In genomic region chr3:16200411-16200810, GRCh38 we compare ENCODE assay signal across 19 cellular contexts. TPM values are rescaled to one million over a fixed set of nuclear protein-coding genes. Genes with fewer than 3 reads are reported as not detected.
DNase-seq lines count a peak whose midpoint lies in the region; ATAC-seq and TF ChIP-seq lines count a peak whose summit lies in the region.
"Had no signal": no experiment of that assay in that cellular context is flagged by ENCODE, and none has a peak within 500 bp of the region (broad histone marks: within the 10 kb centered on the region; RNA-seq: fewer than 3 reads in every experiment).

No MANE protein-coding gene starts in this region.

- TF ChIP-seq CTCF in activated CD8-positive, alpha-beta T cell treated with anti-CD3 and anti-CD28 coated beads for 36 hours (IDR thresholded peaks at IDR 0.05) = no peak

- peak; percentile 12 for DNase-seq in activated CD8-positive, alpha-beta T cell treated with anti-CD3 and anti-CD28 coated beads for 36 hours
- no peak for DNase-seq in activated CD8-positive, alpha-beta T cell treated with anti-CD3 and anti-CD28 coated beads, Interleukin-2, amount 10 ng/mL, durations not matched to agents 7 days and 5 days
- DNase-seq in HCEC 1CT = peak; percentile 45
- DNase-seq in activated T-cell treated with anti-CD3 and anti-CD28 coated beads, Interleukin-2, amount 50 U/mL, for 48 hours = peak; percentile 51 to 58
- DNase-seq in kidney tubule cell (ENCODE audit: low spot score) = peak; percentile 23
- DNase-seq in Right ventricle myocardium inferior (ENCODE audit: missing footprints) = no peak
- no peak for DNase-seq in GM19238 (ENCODE audit: insufficient read length, low spot score)
- DNase-seq: activated CD4-positive, alpha-beta T cell treated with anti-CD3 and anti-CD28 coated beads, Interleukin-2, amount 10 ng/mL, durations not matched to agents 24 days and 14 days; activated gamma-delta T cell; Kasumi-1; naive thymus-derived CD4-positive, alpha-beta T cell; NCI-H146; NCI-H69; testis had no signal

- H3K27me3 Mint-ChIP-seq in activated CD8-positive, alpha-beta T cell treated with anti-CD3 and anti-CD28 coated beads for 36 hours = peaks cover 11% of the 10 kb centered on the region
- peaks cover 2% of the 10 kb centered on the region for H3K27me3 Mint-ChIP-seq in activated CD8-positive, alpha-beta T cell treated with anti-CD3 and anti-CD28 coated beads, Interleukin-2, amount 10 ng/mL, durations not matched to agents 7 days and 5 days (ENCODE audit: low read depth)
- H3K27me3 Mint-ChIP-seq: brain had no signal

- H3K27ac Mint-ChIP-seq in activated CD8-positive, alpha-beta T cell treated with anti-CD3 and anti-CD28 coated beads for 36 hours = no peak overlapping the region
- H3K27ac Mint-ChIP-seq in activated CD8-positive, alpha-beta T cell treated with anti-CD3 and anti-CD28 coated beads, Interleukin-2, amount 10 ng/mL, durations not matched to agents 7 days and 5 days = no peak overlapping the region
- H3K27ac Mint-ChIP-seq: activated CD4-positive, alpha-beta T cell treated with anti-CD3 and anti-CD28 coated beads, Interleukin-2, amount 10 ng/mL, durations not matched to agents 24 days and 14 days; brain; naive thymus-derived CD4-positive, alpha-beta T cell; progenitor cell of endocrine pancreas; T-helper 2 cell treated with Interferon-gamma antibody and Interleukin-4, amounts not matched to agents 5 μg/mL and 100 μg/mL, for 36 hours had no signal

- no peaks in the 10 kb centered on the region for H3K9me3 Mint-ChIP-seq in activated CD8-positive, alpha-beta T cell treated with anti-CD3 and anti-CD28 coated beads for 36 hours
- no peaks in the 10 kb centered on the region for H3K9me3 Mint-ChIP-seq in activated CD8-positive, alpha-beta T cell treated with anti-CD3 and anti-CD28 coated beads, Interleukin-2, amount 10 ng/mL, durations not matched to agents 7 days and 5 days (ENCODE audit: insufficient read depth)
- H3K9me3 Mint-ChIP-seq: activated CD4-positive, alpha-beta T cell treated with anti-CD3 and anti-CD28 coated beads, Interleukin-2, amount 10 ng/mL, durations not matched to agents 24 days and 14 days; naive thymus-derived CD4-positive, alpha-beta T cell; T-helper 2 cell treated with Interferon-gamma antibody and Interleukin-4, amounts not matched to agents 5 μg/mL and 100 μg/mL, for 36 hours had no signal

- CTCF ChIA-PET in activated CD8-positive, alpha-beta T cell treated with anti-CD3 and anti-CD28 coated beads for 36 hours (lab: Charles Lee) = no interaction called here
- CTCF ChIA-PET in activated CD8-positive, alpha-beta T cell treated with anti-CD3 and anti-CD28 coated beads, Interleukin-2, amount 10 ng/mL, durations not matched to agents 7 days and 5 days (lab: Charles Lee) = interaction anchor here (1.0 kb wide), 1 partner anchor 43 kb away, joined by 3 read pairs; no protein-coding TSS in a partner anchor

- no peak for ATAC-seq in activated CD8-positive, alpha-beta T cell treated with anti-CD3 and anti-CD28 coated beads for 36 hours
- no peak for ATAC-seq in activated CD8-positive, alpha-beta T cell treated with anti-CD3 and anti-CD28 coated beads, Interleukin-2, amount 10 ng/mL, durations not matched to agents 7 days and 5 days
- ATAC-seq in HG03439 (IDR thresholded peaks at IDR 0.05; ENCODE audit: unreplicated experiment) = no peak
- ATAC-seq in Right ventricle myocardium inferior = no peak
- ATAC-seq: naive thymus-derived CD4-positive, alpha-beta T cell had no signal

- intact Hi-C loops in activated CD8-positive, alpha-beta T cell treated with anti-CD3 and anti-CD28 coated beads for 36 hours (cut with micrococcal nuclease) = no loop called here
- intact Hi-C loops in Right ventricle myocardium inferior (cut with DNase I) = no loop called here

- H3K4me3 Mint-ChIP-seq in activated CD8-positive, alpha-beta T cell treated with anti-CD3 and anti-CD28 coated beads for 36 hours = no peak overlapping the region
- H3K4me3 Mint-ChIP-seq in activated CD8-positive, alpha-beta T cell treated with anti-CD3 and anti-CD28 coated beads, Interleukin-2, amount 10 ng/mL, durations not matched to agents 7 days and 5 days = no peak overlapping the region
- H3K4me3 Mint-ChIP-seq: activated CD4-positive, alpha-beta T cell treated with anti-CD3 and anti-CD28 coated beads, Interleukin-2, amount 10 ng/mL, durations not matched to agents 24 days and 14 days; brain; naive thymus-derived CD4-positive, alpha-beta T cell; T-helper 2 cell treated with Interferon-gamma antibody and Interleukin-4, amounts not matched to agents 5 μg/mL and 100 μg/mL, for 36 hours had no signal

- POLR2A ChIA-PET in activated CD8-positive, alpha-beta T cell treated with anti-CD3 and anti-CD28 coated beads for 36 hours (lab: Charles Lee) = no interaction called here
- POLR2A ChIA-PET in activated CD8-positive, alpha-beta T cell treated with anti-CD3 and anti-CD28 coated beads, Interleukin-2, amount 10 ng/mL, durations not matched to agents 7 days and 5 days (lab: Charles Lee) = interaction anchor here (0.6 kb wide), 1 partner anchor 113 kb away, joined by 3 read pairs; no protein-coding TSS in a partner anchor

- no peaks in the 10 kb centered on the region for H3K36me3 Mint-ChIP-seq in activated CD8-positive, alpha-beta T cell treated with anti-CD3 and anti-CD28 coated beads for 36 hours (ENCODE audit: low read depth)
- H3K36me3 Mint-ChIP-seq in activated CD8-positive, alpha-beta T cell treated with anti-CD3 and anti-CD28 coated beads, Interleukin-2, amount 10 ng/mL, durations not matched to agents 7 days and 5 days (ENCODE audit: low read depth) = no peaks in the 10 kb centered on the region
- H3K36me3 Mint-ChIP-seq: naive thymus-derived CD4-positive, alpha-beta T cell had no signal

- H3K4me1 Mint-ChIP-seq in activated CD8-positive, alpha-beta T cell treated with anti-CD3 and anti-CD28 coated beads for 36 hours (ENCODE audit: low read depth) = peaks cover 6% of the 10 kb centered on the region
- H3K4me1 Mint-ChIP-seq in activated CD8-positive, alpha-beta T cell treated with anti-CD3 and anti-CD28 coated beads, Interleukin-2, amount 10 ng/mL, durations not matched to agents 7 days and 5 days (ENCODE audit: low read depth) = peaks cover 2% of the 10 kb centered on the region
- H3K4me1 Mint-ChIP-seq: brain had no signal

RNA-seq across cellular contexts. Expression of gene GALNT15, which starts 25.9 kb away (rescaled TPM):
- not detected for total RNA-seq in activated CD8-positive, alpha-beta T cell treated with anti-CD3 and anti-CD28 coated beads for 36 hours
- total RNA-seq in activated CD8-positive, alpha-beta T cell treated with anti-CD3 and anti-CD28 coated beads, Interleukin-2, amount 10 ng/mL, durations not matched to agents 7 days and 5 days = not detected
- total RNA-seq in Right ventricle myocardium inferior = 5.8 TPM
- total RNA-seq: A673; activated CD4-positive, alpha-beta T cell treated with anti-CD3 and anti-CD28 coated beads, Interleukin-2, amount 10 ng/mL, durations not matched to agents 24 days and 14 days had no signal

Comparison
In these comparisons a context has a peak if more than half of its experiments do, and no peak if none do; other contexts are left out.
1. DNase-seq: peak in activated CD8-positive, alpha-beta T cell treated with anti-CD3 and anti-CD28 coated beads for 36 hours (single experiment), HCEC 1CT (single experiment), activated T-cell treated with anti-CD3 and anti-CD28 coated beads, Interleukin-2, amount 50 U/mL, for 48 hours (2 of 2) and kidney tubule cell (single experiment); none in activated CD8-positive, alpha-beta T cell treated with anti-CD3 and anti-CD28 coated beads, Interleukin-2, amount 10 ng/mL, durations not matched to agents 7 days and 5 days (single experiment), Right ventricle myocardium inferior (single experiment) and GM19238 (single experiment).